ENCODE assay signal across 19 cellular contexts in genomic region chr9:81408951-81409350, GRCh38.
"Had no signal": no experiment of that assay in that cellular context is flagged by ENCODE, and none has a peak within 500 bp of the region (broad histone marks: within the 10 kb centered on the region; RNA-seq: fewer than 3 reads in every experiment).

No MANE protein-coding gene starts in this region.

- ATAC-seq: activated naive CD4-positive, alpha-beta T cell treated with anti-CD3 and anti-CD28 coated beads, Interleukin-2, amount 50 U/mL, for 72 hours; effector memory CD8-positive, alpha-beta T cell; heart right ventricle; left ventricle myocardium superior; pancreas had no signal

- H3K4me1 Mint-ChIP-seq: immature natural killer cell, memory B cell had no signal

- DNase-seq: activated CD4-positive, alpha-beta T cell treated with anti-CD3 and anti-CD28 coated beads for 1 hour; activated gamma-delta T cell; dermis blood vessel endothelial cell; effector memory CD8-positive, alpha-beta T cell; esophagus squamous epithelium; heart right ventricle; immature natural killer cell; kidney glomerular epithelial cell; left ventricle myocardium superior; naive B cell; pancreas; sigmoid colon; stimulated activated naive CD4-positive, alpha-beta T cell; T1000; thyroid gland; WERI-Rb-1 had no signal

- H3K4me3 Mint-ChIP-seq: effector memory CD8-positive, alpha-beta T cell; immature natural killer cell; memory B cell; naive B cell; neural progenitor cell had no signal

- H3K27me3 Mint-ChIP-seq: effector memory CD8-positive, alpha-beta T cell had no signal

- H3K27ac Mint-ChIP-seq: effector memory CD8-positive, alpha-beta T cell; immature natural killer cell; memory B cell; naive B cell; neural progenitor cell had no signal

- H3K36me3 Mint-ChIP-seq: activated naive CD4-positive, alpha-beta T cell treated with anti-CD3 and anti-CD28 coated beads, Interleukin-2, amount 50 U/mL, for 72 hours; immature natural killer cell; memory B cell; naive B cell had no signal
